In the genomic region with DNA sequence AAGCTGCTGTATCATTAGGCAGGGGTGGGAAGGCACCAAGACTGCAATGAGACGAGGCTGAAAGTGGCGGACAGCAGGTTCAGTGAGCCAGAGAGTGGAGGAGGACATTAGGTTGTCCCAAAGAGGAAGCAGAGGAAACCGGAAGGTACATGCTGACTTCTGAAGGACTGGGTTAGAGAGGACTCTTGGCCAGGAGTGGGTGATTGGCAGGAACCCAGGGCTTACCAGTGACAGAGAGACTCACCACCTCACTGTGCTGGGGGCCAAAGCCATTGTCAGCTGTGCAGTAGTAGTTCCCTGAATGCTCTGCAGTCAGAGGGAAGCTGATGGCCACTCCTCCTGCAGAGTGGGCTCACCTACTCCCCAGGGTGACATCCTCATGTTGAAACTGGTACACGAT, we compare ENCODE assay signal across 28 cellular contexts. TPM values are rescaled to one million over a fixed set of nuclear protein-coding genes. Genes with fewer than 3 reads are reported as not detected.
DNase-seq lines count a peak whose midpoint lies in the region; ATAC-seq, FAIRE-seq and TF ChIP-seq lines count a peak whose summit lies in the region.
"Had no signal": no experiment of that assay in that cellular context is flagged by ENCODE, and none has a peak within 500 bp of the region (broad histone marks: within the 10 kb centered on the region; RNA-seq: fewer than 3 reads in every experiment).

No MANE protein-coding gene starts in this region.

- H3K4me3 Mint-ChIP-seq in Calu3 (ENCODE audit: low read depth, unreplicated experiment) (no peak overlapping the region), WTC11 (0 out of 2 replicates have a peak overlapping the region, but pooled peaks have one; percentile 14)

- ATAC-seq in WTC11: no peak
- ATAC-seq in pancreas: no peak
- ATAC-seq: GM12878, HCT116 had no signal

- TF ChIP-seq CTCF in Calu3 (IDR thresholded peaks at IDR 0.05; ENCODE audit: unreplicated experiment): no peak
- TF ChIP-seq CTCF in WTC11 (IDR thresholded peaks at IDR 0.05): no peak
- TF ChIP-seq CTCF in thyroid gland (IDR thresholded peaks at IDR 0.05): no peak
- no peak for TF ChIP-seq CTCF in pancreas (IDR thresholded peaks at IDR 0.05)

- BruUV-seq in Calu3 (replicated peaks; lab: Mats Ljungman, UMichigan): no TSS peak

- H3K4me3 ChIP-seq in thyroid gland (replicated peaks in 1 of 3) (no peak overlapping the region), pancreas (no peak overlapping the region)
- H3K4me3 ChIP-seq: GM12878 had no signal

- POLR2A ChIA-PET in WTC11 (lab: Charles Lee): no interaction called here

- peaks cover 0 to 6% of the 10 kb centered on the region in 2 donors for H3K4me1 ChIP-seq in thyroid gland
- H3K4me1 ChIP-seq in pancreas: no peaks in the 10 kb centered on the region
- H3K4me1 ChIP-seq: BE2C had no signal

- H3K27me3 Mint-ChIP-seq in Calu3 (ENCODE audit: unreplicated experiment) (no peaks in the 10 kb centered on the region), WTC11 (ENCODE audit: low read depth) (no peaks in the 10 kb centered on the region)

- no peak for DNase-seq in Calu3
- DNase-seq in NCI-H2029 treated with DMSO at 0.1 percent for 48 hours (lab: John Stamatoyannopoulos, UW): peak; percentile 75
- no peak for DNase-seq in WTC11 (ENCODE audit: low spot score)
- peak; percentile 58 to 63 for DNase-seq in thyroid gland
- no peak for DNase-seq in pancreas
- DNase-seq in NCI-H82 (lab: John Stamatoyannopoulos, UW): no peak
- DNase-seq in SW 1271 (lab: John Stamatoyannopoulos, UW): no peak
- DNase-seq: 8988T, ACHN, BE2C, DMS153, NCI-H1092, NCI-H1417 treated with DMSO at 0.1 percent for 48 hours, NCI-H1694 treated with DMSO at 0.1 percent for 48 hours, NCI-H2107, NCI-H524, NCI-H748 treated with DMSO at 0.1 percent for 48 hours, SHP77 had no signal

- H3K9me3 Mint-ChIP-seq in Calu3 (ENCODE audit: low read depth, unreplicated experiment) (peaks cover 4% of the 10 kb centered on the region), WTC11 (peaks cover 3% of the 10 kb centered on the region; the same call in 1 of the 2 replicates)
- H3K9me3 Mint-ChIP-seq: CD14-positive monocyte, IgD-negative memory B cell had no signal

- TF ChIP-seq POLR2A in thyroid gland (IDR thresholded peaks at IDR 0.05): no peak

- CTCF ChIA-PET in Calu3 (lab: Charles Lee) (no interaction called here), WTC11 (lab: Charles Lee) (no interaction called here)

- FAIRE-seq in pancreas (lab: Jason Lieb, UNC): no peak
- FAIRE-seq: GM12878 had no signal

- H3K27ac Mint-ChIP-seq in Calu3 (ENCODE audit: unreplicated experiment): peak overlapping the region; percentile 5
- peak overlapping the region; percentile 66; the same call in 1 of the 2 replicates for H3K27ac Mint-ChIP-seq in WTC11
- H3K27ac Mint-ChIP-seq: CD14-positive monocyte, IgD-negative memory B cell had no signal

- H3K27ac ChIP-seq in thyroid gland (no peak overlapping the region), pancreas (no peak overlapping the region)
- H3K27ac ChIP-seq: KMS-11, RWPE1 had no signal

- 26 to 27% methylated on average over 4 of the region's 4 CpGs for WGBS in thyroid gland, 2 donors
- WGBS in pancreas, 2 donors: 45 to 49% methylated on average over 4 of the region's 4 CpGs

- H3K4me1 Mint-ChIP-seq in Calu3 (ENCODE audit: low read depth, unreplicated experiment): peaks cover 22% of the 10 kb centered on the region
- no peaks in the 10 kb centered on the region for H3K4me1 Mint-ChIP-seq in WTC11

- intact Hi-C loops in Calu3 (cut with micrococcal nuclease; ENCODE audit: unreplicated experiment): no loop called here
- intact Hi-C loops in thyroid gland (cut with DNase I): no loop called here
- intact Hi-C loops in pancreas (cut with DNase I): no loop called here

- H3K27me3 ChIP-seq in thyroid gland: no peaks in the 10 kb centered on the region
- no peaks in the 10 kb centered on the region for H3K27me3 ChIP-seq in pancreas
- H3K27me3 ChIP-seq: BE2C had no signal

- H3K36me3 ChIP-seq in thyroid gland (no peaks in the 10 kb centered on the region), pancreas (no peaks in the 10 kb centered on the region)
- H3K36me3 ChIP-seq: BE2C had no signal

- peaks cover 5% of the 10 kb centered on the region for H3K36me3 Mint-ChIP-seq in Calu3 (ENCODE audit: insufficient read depth, unreplicated experiment)
- H3K36me3 Mint-ChIP-seq in WTC11: no peaks in the 10 kb centered on the region
- H3K36me3 Mint-ChIP-seq: CD14-positive monocyte had no signal

- H3K9me3 ChIP-seq in thyroid gland (no peaks in the 10 kb centered on the region), pancreas (no peaks in the 10 kb centered on the region)
- H3K9me3 ChIP-seq: BE2C had no signal

TF ChIP-seq in WTC11, 78 proteins besides CTCF, POLR2A, EP300 and RAD21:
- TF ChIP-seq GTF2I (CRISPR knock-in tag; conservative IDR thresholded peaks at IDR 0.05) (no peak), ETV6 (CRISPR knock-in tag; IDR thresholded peaks at IDR 0.05) (no peak), ZNF138 (CRISPR knock-in tag; conservative IDR thresholded peaks at IDR 0.05) (no peak), TCF7 (CRISPR knock-in tag; IDR thresholded peaks at IDR 0.05; ENCODE audit: low read depth) (no peak), FOXK1 (CRISPR knock-in tag; IDR thresholded peaks at IDR 0.05) (no peak)
- TF ChIP-seq, protein P1, sequence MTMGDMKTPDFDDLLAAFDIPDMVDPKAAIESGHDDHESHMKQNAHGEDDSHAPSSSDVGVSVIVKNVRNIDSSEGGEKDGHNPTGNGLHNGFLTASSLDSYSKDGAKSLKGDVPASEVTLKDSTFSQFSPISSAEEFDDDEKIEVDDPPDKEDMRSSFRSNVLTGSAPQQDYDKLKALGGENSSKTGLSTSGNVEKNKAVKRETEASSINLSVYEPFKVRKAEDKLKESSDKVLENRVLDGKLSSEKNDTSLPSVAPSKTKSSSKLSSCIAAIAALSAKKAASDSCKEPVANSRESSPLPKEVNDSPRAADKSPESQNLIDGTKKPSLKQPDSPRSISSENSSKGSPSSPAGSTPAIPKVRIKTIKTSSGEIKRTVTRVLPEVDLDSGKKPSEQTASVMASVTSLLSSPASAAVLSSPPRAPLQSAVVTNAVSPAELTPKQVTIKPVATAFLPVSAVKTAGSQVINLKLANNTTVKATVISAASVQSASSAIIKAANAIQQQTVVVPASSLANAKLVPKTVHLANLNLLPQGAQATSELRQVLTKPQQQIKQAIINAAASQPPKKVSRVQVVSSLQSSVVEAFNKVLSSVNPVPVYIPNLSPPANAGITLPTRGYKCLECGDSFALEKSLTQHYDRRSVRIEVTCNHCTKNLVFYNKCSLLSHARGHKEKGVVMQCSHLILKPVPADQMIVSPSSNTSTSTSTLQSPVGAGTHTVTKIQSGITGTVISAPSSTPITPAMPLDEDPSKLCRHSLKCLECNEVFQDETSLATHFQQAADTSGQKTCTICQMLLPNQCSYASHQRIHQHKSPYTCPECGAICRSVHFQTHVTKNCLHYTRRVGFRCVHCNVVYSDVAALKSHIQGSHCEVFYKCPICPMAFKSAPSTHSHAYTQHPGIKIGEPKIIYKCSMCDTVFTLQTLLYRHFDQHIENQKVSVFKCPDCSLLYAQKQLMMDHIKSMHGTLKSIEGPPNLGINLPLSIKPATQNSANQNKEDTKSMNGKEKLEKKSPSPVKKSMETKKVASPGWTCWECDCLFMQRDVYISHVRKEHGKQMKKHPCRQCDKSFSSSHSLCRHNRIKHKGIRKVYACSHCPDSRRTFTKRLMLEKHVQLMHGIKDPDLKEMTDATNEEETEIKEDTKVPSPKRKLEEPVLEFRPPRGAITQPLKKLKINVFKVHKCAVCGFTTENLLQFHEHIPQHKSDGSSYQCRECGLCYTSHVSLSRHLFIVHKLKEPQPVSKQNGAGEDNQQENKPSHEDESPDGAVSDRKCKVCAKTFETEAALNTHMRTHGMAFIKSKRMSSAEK (CRISPR knock-in tag; IDR thresholded peaks at IDR 0.05; ENCODE audit: borderline replicate concordance): no peak
- TF ChIP-seq, protein P2, sequence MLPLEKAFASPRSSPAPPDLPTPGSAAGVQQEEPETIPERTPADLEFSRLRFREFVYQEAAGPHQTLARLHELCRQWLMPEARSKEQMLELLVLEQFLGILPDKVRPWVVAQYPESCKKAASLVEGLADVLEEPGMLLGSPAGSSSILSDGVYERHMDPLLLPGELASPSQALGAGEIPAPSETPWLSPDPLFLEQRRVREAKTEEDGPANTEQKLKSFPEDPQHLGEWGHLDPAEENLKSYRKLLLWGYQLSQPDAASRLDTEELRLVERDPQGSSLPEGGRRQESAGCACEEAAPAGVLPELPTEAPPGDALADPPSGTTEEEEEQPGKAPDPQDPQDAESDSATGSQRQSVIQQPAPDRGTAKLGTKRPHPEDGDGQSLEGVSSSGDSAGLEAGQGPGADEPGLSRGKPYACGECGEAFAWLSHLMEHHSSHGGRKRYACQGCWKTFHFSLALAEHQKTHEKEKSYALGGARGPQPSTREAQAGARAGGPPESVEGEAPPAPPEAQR (CRISPR knock-in tag; IDR thresholded peaks at IDR 0.05): no peak
- TF ChIP-seq, protein P3, sequence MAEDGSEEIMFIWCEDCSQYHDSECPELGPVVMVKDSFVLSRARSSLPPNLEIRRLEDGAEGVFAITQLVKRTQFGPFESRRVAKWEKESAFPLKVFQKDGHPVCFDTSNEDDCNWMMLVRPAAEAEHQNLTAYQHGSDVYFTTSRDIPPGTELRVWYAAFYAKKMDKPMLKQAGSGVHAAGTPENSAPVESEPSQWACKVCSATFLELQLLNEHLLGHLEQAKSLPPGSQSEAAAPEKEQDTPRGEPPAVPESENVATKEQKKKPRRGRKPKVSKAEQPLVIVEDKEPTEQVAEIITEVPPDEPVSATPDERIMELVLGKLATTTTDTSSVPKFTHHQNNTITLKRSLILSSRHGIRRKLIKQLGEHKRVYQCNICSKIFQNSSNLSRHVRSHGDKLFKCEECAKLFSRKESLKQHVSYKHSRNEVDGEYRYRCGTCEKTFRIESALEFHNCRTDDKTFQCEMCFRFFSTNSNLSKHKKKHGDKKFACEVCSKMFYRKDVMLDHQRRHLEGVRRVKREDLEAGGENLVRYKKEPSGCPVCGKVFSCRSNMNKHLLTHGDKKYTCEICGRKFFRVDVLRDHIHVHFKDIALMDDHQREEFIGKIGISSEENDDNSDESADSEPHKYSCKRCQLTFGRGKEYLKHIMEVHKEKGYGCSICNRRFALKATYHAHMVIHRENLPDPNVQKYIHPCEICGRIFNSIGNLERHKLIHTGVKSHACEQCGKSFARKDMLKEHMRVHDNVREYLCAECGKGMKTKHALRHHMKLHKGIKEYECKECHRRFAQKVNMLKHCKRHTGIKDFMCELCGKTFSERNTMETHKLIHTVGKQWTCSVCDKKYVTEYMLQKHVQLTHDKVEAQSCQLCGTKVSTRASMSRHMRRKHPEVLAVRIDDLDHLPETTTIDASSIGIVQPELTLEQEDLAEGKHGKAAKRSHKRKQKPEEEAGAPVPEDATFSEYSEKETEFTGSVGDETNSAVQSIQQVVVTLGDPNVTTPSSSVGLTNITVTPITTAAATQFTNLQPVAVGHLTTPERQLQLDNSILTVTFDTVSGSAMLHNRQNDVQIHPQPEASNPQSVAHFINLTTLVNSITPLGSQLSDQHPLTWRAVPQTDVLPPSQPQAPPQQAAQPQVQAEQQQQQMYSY (CRISPR knock-in tag; IDR thresholded peaks at IDR 0.05): no peak

RNA-seq across cellular contexts. Expression of a gene that starts 41.9 kb away (rescaled TPM):
- total RNA-seq in Calu3 (2022) (not detected in 2 replicates), WTC11 (2021) (not detected in 3 replicates), thyroid gland (not detected), pancreas (not detected)
- polyA plus RNA-seq in pancreas: not detected
- total RNA-seq: Daoy, G401, H4, SK-MEL-5 had no signal
- polyA plus RNA-seq: CD14-positive monocyte had no signal

Comparison
In these comparisons a context has a peak if more than half of its experiments do, and no peak if none do; other contexts are left out.
1. DNase-seq: peak in NCI-H2029 treated with DMSO at 0.1 percent for 48 hours (single experiment) and thyroid gland (2 of 2); none in Calu3 (single experiment), WTC11 (single experiment), pancreas (0 of 6), NCI-H82 (single experiment) and SW 1271 (0 of 2).